Comparison of ENCODE assay signal across 29 cellular contexts in genomic region chr11:123798513-123799252, GRCh38. TPM values are rescaled to one million over a fixed set of nuclear protein-coding genes. Genes with fewer than 3 reads are reported as not detected.
DNase-seq lines count a peak whose midpoint lies in the region; ATAC-seq, FAIRE-seq and TF ChIP-seq lines count a peak whose summit lies in the region.
"Had no signal": no experiment of that assay in that cellular context is flagged by ENCODE, and none has a peak within 500 bp of the region (broad histone marks: within the 10 kb centered on the region; RNA-seq: fewer than 3 reads in every experiment).

No MANE protein-coding gene starts in this region.

- no peak overlapping the region for H3K4me3 ChIP-seq in IMR-90 (ENCODE audit: insufficient read depth, low read depth, low read length)
- H3K4me3 ChIP-seq in bronchial epithelial cell (ENCODE audit: low read depth, low read length): no peak overlapping the region
- H3K4me3 ChIP-seq: esophagus muscularis mucosa, neural progenitor cell, spleen, thyroid gland, uterus had no signal

- in situ Hi-C loops in IMR-90 (cut with MboI; ENCODE audit: low sequenced_read_pairs): no loop called here

- no peaks in the 10 kb centered on the region for H3K79me1 ChIP-seq in IMR-90 (ENCODE audit: low read depth in 1 of 2, low read length in 2 of 2)

- peaks cover 14% of the 10 kb centered on the region for H3K9me3 Mint-ChIP-seq in nephron progenitor cell
- H3K9me3 Mint-ChIP-seq: activated B cell treated with CpG ODN at 0.5 μM for 24 hours; activated T-cell treated with anti-CD3 and anti-CD28 coated beads, Interleukin-2, amount 50 U/mL, for 24 hours; stimulated activated naive CD8-positive, alpha-beta T cell treated with anti-CD3 and anti-CD28 coated beads, Interleukin-15, amount 100 ng/mL, for 72 hours had no signal

- dilution Hi-C loops in IMR-90 (cut with HindIII; ENCODE audit: low sequenced_read_pairs, unreplicated experiment): no loop called here

- no peaks in the 10 kb centered on the region for H3K9me3 ChIP-seq in IMR-90 (ENCODE audit: control insufficient read depth, insufficient read depth, low read length)
- H3K9me3 ChIP-seq: BE2C, esophagus muscularis mucosa, SK-N-SH, spleen, thyroid gland, uterus had no signal

- H3K18ac ChIP-seq in IMR-90 (ENCODE audit: low read depth, low read length): no peak overlapping the region

- no peak overlapping the region for H3K23ac ChIP-seq in IMR-90 (ENCODE audit: low read depth, low read length)

- no TSS peak for BruUV-seq in IMR-90 (replicated peaks; lab: Mats Ljungman, UMichigan)

- no peak overlapping the region for H2AK5ac ChIP-seq in IMR-90 (ENCODE audit: low read depth, low read length)

- CTCF ChIA-PET in IMR-90 (lab: Yijun Ruan, JAX): interaction anchor here (0.6 kb wide), 2 partner anchors 70 to 398 kb away, joined by 3 to 6 read pairs; no protein-coding TSS in a partner anchor

- intact Hi-C loops in IMR-90 (cut with micrococcal nuclease) (no loop called here), head of caudate nucleus (cut with DNase I) (no loop called here), left colon (cut with DNase I, micrococcal nuclease) (no loop called here)

- no peak overlapping the region for H2BK120ac ChIP-seq in IMR-90 (ENCODE audit: low read depth, low read length)

- no peak overlapping the region for H3K4me2 ChIP-seq in IMR-90 (ENCODE audit: low read depth, low read length)
- H3K4me2 ChIP-seq: neural progenitor cell, SK-N-SH had no signal

- H4K5ac ChIP-seq in IMR-90 (ENCODE audit: low read depth, low read length): no peak overlapping the region

- no peak for TF ChIP-seq CTCF in IMR-90 (conservative IDR thresholded peaks at IDR 0.05; ENCODE audit: low read depth, low read length)
- TF ChIP-seq CTCF in bronchial epithelial cell (IDR thresholded peaks at IDR 0.05; ENCODE audit: insufficient read depth, low read length, severe bottlenecking): no peak
- TF ChIP-seq CTCF in nephron progenitor cell (IDR thresholded peaks at IDR 0.05): no peak

- H4K8ac ChIP-seq in IMR-90 (ENCODE audit: low read depth in 2 of 2, low read length in 2 of 2): no peak overlapping the region

- H3K9ac ChIP-seq in IMR-90 (ENCODE audit: low read depth, low read length): no peak overlapping the region
- H3K9ac ChIP-seq: neural progenitor cell, SK-N-SH had no signal

- no peak for TF ChIP-seq RAD21 in IMR-90 (IDR thresholded peaks at IDR 0.05; ENCODE audit: low read length)

- no peaks in the 10 kb centered on the region for H3K27me3 ChIP-seq in IMR-90 (ENCODE audit: control insufficient read depth, insufficient read depth, low read length)
- no peaks in the 10 kb centered on the region for H3K27me3 ChIP-seq in bronchial epithelial cell (ENCODE audit: control insufficient read depth, insufficient read depth, low read length)
- H3K27me3 ChIP-seq: BE2C, esophagus muscularis mucosa, foreskin keratinocyte, neural progenitor cell, spleen, thyroid gland, uterus had no signal

- H3K4me1 ChIP-seq in IMR-90 (ENCODE audit: control insufficient read depth, insufficient read depth, low read length): no peaks in the 10 kb centered on the region
- H3K4me1 ChIP-seq: BE2C, esophagus muscularis mucosa, foreskin keratinocyte, neural progenitor cell, spleen, thyroid gland, uterus had no signal

- H3K27ac ChIP-seq in IMR-90 (ENCODE audit: insufficient read depth, low read length): no peak overlapping the region
- H3K27ac ChIP-seq: esophagus muscularis mucosa, foreskin keratinocyte, neural progenitor cell, spleen, thyroid gland, uterus had no signal

- POLR2A ChIA-PET in IMR-90 (lab: Charles Lee; ENCODE audit: unreplicated experiment): no interaction called here

- ATAC-seq in IMR-90 (ENCODE audit: low read depth) (no peak), left colon (no peak)
- ATAC-seq: foreskin keratinocyte; stimulated activated naive CD8-positive, alpha-beta T cell treated with anti-CD3 and anti-CD28 coated beads, Interleukin-15, amount 100 ng/mL, for 72 hours had no signal

- FAIRE-seq in GM12891 (lab: Jason Lieb, UNC) (no peak), bronchial epithelial cell (lab: Jason Lieb, UNC) (no peak)

- TF ChIP-seq POLR2A in GM12891 (IDR thresholded peaks at IDR 0.05; ENCODE audit: low read depth, low read length): no peak
- TF ChIP-seq POLR2A in IMR-90 (IDR thresholded peaks at IDR 0.05; ENCODE audit: low read depth, low read length): no peak

- H3K14ac ChIP-seq in IMR-90 (replicated peaks; ENCODE audit: low read depth, low read length): no peak overlapping the region

- no peak overlapping the region for H2BK20ac ChIP-seq in IMR-90 (ENCODE audit: low read depth, low read length)

- no peak overlapping the region for H2BK15ac ChIP-seq in IMR-90 (ENCODE audit: low read depth, low read length)

- no peaks in the 10 kb centered on the region for H3K27me3 Mint-ChIP-seq in nephron progenitor cell (ENCODE audit: low read depth, poor library complexity)
- H3K27me3 Mint-ChIP-seq: stimulated activated naive CD8-positive, alpha-beta T cell treated with anti-CD3 and anti-CD28 coated beads, Interleukin-15, amount 100 ng/mL, for 72 hours had no signal

- no peak overlapping the region for H2AK9ac ChIP-seq in IMR-90 (replicated peaks; ENCODE audit: low read depth, low read length, poor library complexity)

- H3K4me3 Mint-ChIP-seq in nephron progenitor cell: no peak overlapping the region
- H3K4me3 Mint-ChIP-seq: activated B cell treated with CpG ODN at 0.5 μM for 24 hours; activated T-cell treated with anti-CD3 and anti-CD28 coated beads, Interleukin-2, amount 50 U/mL, for 24 hours; neural progenitor cell; stimulated activated naive CD8-positive, alpha-beta T cell treated with anti-CD3 and anti-CD28 coated beads, Interleukin-15, amount 100 ng/mL, for 72 hours had no signal

- H3K36me3 ChIP-seq in IMR-90 (ENCODE audit: control insufficient read depth, insufficient read depth, low read length) (no peaks in the 10 kb centered on the region), bronchial epithelial cell (ENCODE audit: control insufficient read depth, insufficient read depth, low read length) (no peaks in the 10 kb centered on the region)
- H3K36me3 ChIP-seq: BE2C, esophagus muscularis mucosa, neural progenitor cell, spleen, thyroid gland, uterus had no signal

- no peaks in the 10 kb centered on the region for H4K20me1 ChIP-seq in IMR-90 (ENCODE audit: insufficient read depth, low read length)

- DNase-seq in GM12891 (ENCODE audit: insufficient read length, low spot score): no peak
- DNase-seq in IMR-90: no peak
- peak; percentile 1 for DNase-seq in bronchial epithelial cell (ENCODE audit: low read depth)
- no peak for DNase-seq in nephron progenitor cell
- DNase-seq in activated naive CD4-positive, alpha-beta T cell treated with Interleukin-2 at 50 U/mL for 16 hours: no peak
- DNase-seq in head of caudate nucleus: no peak
- no peak for DNase-seq in left colon
- DNase-seq: activated B cell treated with CpG ODN at 0.5 μM for 24 hours; activated gamma-delta T cell; activated T-cell treated with anti-CD3 and anti-CD28 coated beads, Interleukin-2, amount 50 U/mL, for 24 hours; BE2C; cerebellar nuclear complex; DMS153; foreskin keratinocyte; NCI-H1105; NCI-H187; NCI-H510A; posterior cingulate gyrus; right cardiac atrium; SK-N-SH; spleen; stimulated activated CD4-positive, alpha-beta T cell treated with anti-CD3 and anti-CD28 coated beads, Interleukin-2, amount 100 ng/mL, for 24 hours; stimulated activated naive CD8-positive, alpha-beta T cell treated with anti-CD3 and anti-CD28 coated beads, Interleukin-15, amount 100 ng/mL, for 72 hours; thyroid gland; uterus had no signal

- H3K56ac ChIP-seq in IMR-90 (ENCODE audit: extremely low read depth, insufficient read depth, low read length): no peak overlapping the region

- no peaks in the 10 kb centered on the region for H3K9me1 ChIP-seq in IMR-90 (ENCODE audit: insufficient read depth, low read length)

- no peak overlapping the region for H4K91ac ChIP-seq in IMR-90 (ENCODE audit: insufficient read depth, low read depth, low read length)

- H2AFZ ChIP-seq in IMR-90 (replicated peaks; ENCODE audit: low read length, poor library complexity): no peak overlapping the region

- no peak overlapping the region for H2BK5ac ChIP-seq in IMR-90 (ENCODE audit: low read depth, low read length, poor library complexity, severe bottlenecking)

- H3K36me3 Mint-ChIP-seq in nephron progenitor cell (ENCODE audit: low read depth): peaks cover 6% of the 10 kb centered on the region
- H3K36me3 Mint-ChIP-seq: neural progenitor cell had no signal

- no CpG with 5 or more reads among the region's 5 CpGs for WGBS in IMR-90 (ENCODE audit: extremely low coverage in 2 of 2, insufficient read length in 1 of 2), 2 experiments

- peaks cover 26% of the 10 kb centered on the region for H3K4me1 Mint-ChIP-seq in nephron progenitor cell
- H3K4me1 Mint-ChIP-seq: activated B cell treated with CpG ODN at 0.5 μM for 24 hours; stimulated activated naive CD8-positive, alpha-beta T cell treated with anti-CD3 and anti-CD28 coated beads, Interleukin-15, amount 100 ng/mL, for 72 hours had no signal

- peak overlapping the region; percentile 27 for H3K27ac Mint-ChIP-seq in nephron progenitor cell
- H3K27ac Mint-ChIP-seq: activated B cell treated with CpG ODN at 0.5 μM for 24 hours; activated T-cell treated with anti-CD3 and anti-CD28 coated beads, Interleukin-2, amount 50 U/mL, for 24 hours; neural progenitor cell had no signal

- H3K4ac ChIP-seq in IMR-90 (ENCODE audit: low read depth, low read length): no peak overlapping the region

TF ChIP-seq in GM12891, 5 proteins besides CTCF, POLR2A, EP300 and RAD21 (continues in another document):
- TF ChIP-seq TAF1 (IDR thresholded peaks at IDR 0.05; ENCODE audit: low read depth, low read length): no peak

TF ChIP-seq in IMR-90, 13 proteins besides CTCF, POLR2A, EP300 and RAD21 (continues in another document):
- no peak for TF ChIP-seq MXI1 (IDR thresholded peaks at IDR 0.05; ENCODE audit: borderline replicate concordance, low read depth, low read length)

RNA-seq across cellular contexts. Expression of gene OR6M1, which starts 7.5 kb away (rescaled TPM):
- not detected for polyA plus RNA-seq in GM12891 (2012; ENCODE audit: low read depth, missing spikeins)
- total RNA-seq in IMR-90 (2012; rRNA removed) (not detected in 2 replicates), bronchial epithelial cell (not detected in 2 replicates), left colon (not detected)
- polyA plus RNA-seq in IMR-90 (2012; rRNA removed): not detected in 2 replicates
- not detected in 2 replicates for polyA plus RNA-seq in IMR-90 (2012; cell fraction: cytosol; rRNA removed)
- polyA plus RNA-seq in IMR-90 (2012; cell fraction: nucleus; rRNA removed; ENCODE audit: low replicate concordance): not detected in 2 replicates
- total RNA-seq: activated B cell treated with CpG ODN at 0.5 μM for 24 hours; dermis blood vessel endothelial cell; esophagus muscularis mucosa; foreskin keratinocyte; right cardiac atrium; spleen; T-helper 1 cell treated with Interleukin-12 subunit alpha and Interleukin-12 subunit beta and Interleukin-4 antibody, amounts not matched to agents 30 ng/mL and 1 ng/mL, for 36 hours; thyroid gland; uterus had no signal
- polyA plus RNA-seq: foreskin keratinocyte, right cardiac atrium, SK-N-SH, spleen had no signal

RNA-seq across cellular contexts. Expression of gene OR6X1, which starts 44.4 kb away (rescaled TPM):
- not detected for polyA plus RNA-seq in GM12891 (2012; ENCODE audit: low read depth, missing spikeins)
- total RNA-seq in IMR-90 (2012; rRNA removed) (not detected in 2 replicates), bronchial epithelial cell (not detected in 2 replicates), left colon (not detected)
- not detected in 2 replicates for polyA plus RNA-seq in IMR-90 (2012; rRNA removed)
- polyA plus RNA-seq in IMR-90 (2012; cell fraction: cytosol; rRNA removed): not detected in 2 replicates
- not detected in 2 replicates for polyA plus RNA-seq in IMR-90 (2012; cell fraction: nucleus; rRNA removed; ENCODE audit: low replicate concordance)
- total RNA-seq: activated B cell treated with CpG ODN at 0.5 μM for 24 hours; dermis blood vessel endothelial cell; esophagus muscularis mucosa; foreskin keratinocyte; right cardiac atrium; spleen; T-helper 1 cell treated with Interleukin-12 subunit alpha and Interleukin-12 subunit beta and Interleukin-4 antibody, amounts not matched to agents 30 ng/mL and 1 ng/mL, for 36 hours; thyroid gland; uterus had no signal
- polyA plus RNA-seq: foreskin keratinocyte, right cardiac atrium, SK-N-SH, spleen had no signal

RNA-seq across cellular contexts. Expression of gene ZNF202, which starts 57.2 kb away (rescaled TPM):
- 6.9 TPM for polyA plus RNA-seq in GM12891 (2012; ENCODE audit: low read depth, missing spikeins)
- total RNA-seq in IMR-90 (2012; rRNA removed) (8.2 and 9.2 TPM in 2 replicates), bronchial epithelial cell (8.6 and 14.5 TPM in 2 replicates), left colon (1 to 10 TPM; 7.5 to 7.7 TPM)
- polyA plus RNA-seq in IMR-90 (2012; rRNA removed): 6.3 and 7.7 TPM in 2 replicates
- polyA plus RNA-seq in IMR-90 (2012; cell fraction: cytosol; rRNA removed): 2.6 and 3.8 TPM in 2 replicates
- polyA plus RNA-seq in IMR-90 (2012; cell fraction: nucleus; rRNA removed; ENCODE audit: low replicate concordance): 15.0 and 31.8 TPM in 2 replicates
